Comparison of ENCODE assay signal across 31 cellular contexts in the genomic region with DNA sequence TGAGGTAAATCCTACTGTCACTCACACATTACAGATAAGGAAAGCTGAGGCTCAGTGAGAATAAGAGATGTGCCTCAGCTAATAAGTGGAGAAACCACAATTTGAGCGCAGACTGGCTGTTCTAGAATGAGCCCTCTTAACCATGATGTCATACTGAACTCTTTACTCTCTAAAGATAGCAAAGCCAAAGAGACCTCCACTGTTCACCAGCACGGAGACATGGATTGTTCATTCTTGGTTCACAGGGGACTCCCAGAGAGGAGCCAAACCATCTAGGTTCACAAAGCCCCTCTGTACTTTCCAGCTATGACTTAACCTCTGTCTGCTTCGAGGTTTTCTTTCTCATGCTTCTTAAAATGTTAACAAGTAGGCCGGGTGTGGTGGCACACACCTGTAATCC.
"Had no signal": no experiment of that assay in that cellular context is flagged by ENCODE, and none has a peak within 500 bp of the region (broad histone marks: within the 10 kb centered on the region; RNA-seq: fewer than 3 reads in every experiment).

No MANE protein-coding gene starts in this region.

- H3K27ac Mint-ChIP-seq: activated CD4-positive, alpha-beta T cell treated with anti-CD3 and anti-CD28 coated beads, Interleukin-2, amount 10 ng/mL, durations not matched to agents 24 days and 14 days; activated CD8-positive, alpha-beta T cell treated with anti-CD3 and anti-CD28 coated beads for 36 hours; activated naive CD4-positive, alpha-beta T cell treated with anti-CD3 and anti-CD28 coated beads, Interleukin-2, amount 50 U/mL, for 24 hours; activated T-cell treated with anti-CD3 and anti-CD28 coated beads, Interleukin-2, amount 50 U/mL, for 72 hours; activated T-helper 2 cell treated with anti-CD3 and anti-CD28 coated beads, Interferon-gamma antibody, Interleukin-2, Interleukin-4, amounts not matched to agents 10 μg/mL and 5 μg/mL and 100 μg/mL, durations not matched to agents 14 hours and 24 hours and 36 hours had no signal

- H3K4me1 Mint-ChIP-seq: activated CD4-positive, alpha-beta T cell treated with anti-CD3 and anti-CD28 coated beads, Interleukin-2, amount 10 ng/mL, durations not matched to agents 24 days and 14 days; activated naive CD4-positive, alpha-beta T cell treated with anti-CD3 and anti-CD28 coated beads, Interleukin-2, amount 50 U/mL, for 24 hours had no signal

- H3K4me3 Mint-ChIP-seq: activated CD4-positive, alpha-beta T cell treated with anti-CD3 and anti-CD28 coated beads, Interleukin-2, amount 10 ng/mL, durations not matched to agents 24 days and 14 days; activated CD8-positive, alpha-beta T cell treated with anti-CD3 and anti-CD28 coated beads for 36 hours; activated naive CD4-positive, alpha-beta T cell treated with anti-CD3 and anti-CD28 coated beads, Interleukin-2, amount 50 U/mL, for 24 hours; activated T-cell treated with anti-CD3 and anti-CD28 coated beads, Interleukin-2, amount 50 U/mL, for 72 hours had no signal

- H3K9me3 ChIP-seq: adrenal gland, body of pancreas, breast epithelium, SJCRH30 had no signal

- ATAC-seq: activated CD8-positive, alpha-beta T cell treated with anti-CD3 and anti-CD28 coated beads for 36 hours; activated T-cell treated with anti-CD3 and anti-CD28 coated beads, Interleukin-2, amount 50 U/mL, for 72 hours; body of pancreas; Panc1 had no signal

- H3K36me3 ChIP-seq: adrenal gland, breast epithelium, MG63, SJCRH30, WERI-Rb-1 had no signal

- H3K4me3 ChIP-seq: adrenal gland, body of pancreas, breast epithelium, MG63, SJCRH30, SK-N-MC had no signal

- H3K27ac ChIP-seq: adrenal gland, body of pancreas, breast epithelium, SJCRH30, SK-N-MC, WERI-Rb-1 had no signal

- H3K27me3 Mint-ChIP-seq: activated CD4-positive, alpha-beta T cell treated with anti-CD3 and anti-CD28 coated beads, Interleukin-2, amount 10 ng/mL, durations not matched to agents 24 days and 14 days had no signal

- DNase-seq: activated CD4-positive, alpha-beta T cell treated with anti-CD3 and anti-CD28 coated beads for 1 hour; activated CD4-positive, alpha-beta T cell treated with anti-CD3 and anti-CD28 coated beads, Interleukin-2, amount 10 ng/mL, durations not matched to agents 24 days and 14 days; activated CD4-positive, alpha-beta T cell treated with anti-CD3 and anti-CD28 coated beads, Interleukin-2, amount 50 U/mL, for 4 hours; activated CD4-positive, CD25-positive, alpha-beta regulatory T cell; activated CD8-positive, alpha-beta T cell treated with anti-CD3 and anti-CD28 coated beads for 36 hours; activated gamma-delta T cell; activated naive CD4-positive, alpha-beta T cell treated with Interleukin-2 at 50 U/mL for 16 hours; activated T-cell treated with anti-CD3 and anti-CD28 coated beads, Interleukin-2, amount 50 U/mL, for 1 hour; activated T-cell treated with anti-CD3 and anti-CD28 coated beads, Interleukin-2, amount 50 U/mL, for 72 hours; adrenal gland; body of pancreas; caudate nucleus; cerebellar nuclear complex; MG63; NCI-H1048; NCI-H1105 treated with DMSO at 0.1 percent for 48 hours; NCI-H1436; NCI-H1694; NCI-H1930; NCI-H2081 treated with DMSO at 0.1 percent for 48 hours; NCI-H345; NCI-H524 treated with DMSO at 0.1 percent for 48 hours; SHP77; SJCRH30; T1000; WERI-Rb-1 had no signal

- H3K9me3 Mint-ChIP-seq: activated CD4-positive, alpha-beta T cell treated with anti-CD3 and anti-CD28 coated beads, Interleukin-2, amount 10 ng/mL, durations not matched to agents 24 days and 14 days; activated CD8-positive, alpha-beta T cell treated with anti-CD3 and anti-CD28 coated beads for 36 hours; activated naive CD4-positive, alpha-beta T cell treated with anti-CD3 and anti-CD28 coated beads, Interleukin-2, amount 50 U/mL, for 24 hours; activated T-cell treated with anti-CD3 and anti-CD28 coated beads, Interleukin-2, amount 50 U/mL, for 72 hours; activated T-helper 2 cell treated with anti-CD3 and anti-CD28 coated beads, Interferon-gamma antibody, Interleukin-2, Interleukin-4, amounts not matched to agents 10 μg/mL and 5 μg/mL and 100 μg/mL, durations not matched to agents 14 hours and 24 hours and 36 hours had no signal

- H3K4me1 ChIP-seq: adrenal gland, body of pancreas, breast epithelium had no signal

- H3K36me3 Mint-ChIP-seq: activated naive CD4-positive, alpha-beta T cell treated with anti-CD3 and anti-CD28 coated beads, Interleukin-2, amount 50 U/mL, for 24 hours had no signal

- H3K27me3 ChIP-seq: body of pancreas, breast epithelium, MG63, SJCRH30 had no signal
